In the genomic region with DNA sequence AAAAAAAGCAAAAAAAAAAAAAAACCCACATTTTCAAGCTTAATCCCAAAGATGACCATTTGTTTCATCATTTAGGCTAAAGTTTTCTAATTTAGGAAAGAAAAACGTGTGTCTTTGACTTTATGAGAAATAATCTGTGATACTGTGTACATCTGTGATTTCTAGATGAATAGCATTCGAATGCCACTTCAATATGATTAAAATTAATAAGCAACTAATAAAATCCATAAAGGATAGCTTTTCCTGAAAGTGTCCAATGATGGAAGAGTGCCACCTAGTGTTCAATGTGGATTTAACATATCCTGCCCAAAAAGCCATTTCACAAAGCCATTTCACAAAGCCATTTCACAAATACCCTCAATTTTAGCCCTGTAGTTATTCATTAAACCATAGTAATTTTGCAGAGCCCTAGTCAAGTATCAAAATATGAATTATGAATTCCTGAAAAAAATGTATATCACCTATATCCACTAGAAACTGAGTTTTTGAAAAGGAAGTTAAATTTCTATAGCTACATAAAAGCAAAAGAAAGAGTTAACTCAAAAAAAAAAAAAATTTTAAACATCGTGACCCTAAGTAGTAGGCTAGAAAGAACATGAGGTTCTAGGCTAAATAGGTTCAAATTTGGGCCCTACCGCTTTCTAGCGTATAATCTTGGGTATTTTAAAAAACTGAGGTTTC, we compare ENCODE assay signal across 1 cellular context.
A peak's percentile ranks its signal among the peaks of the same experiment; 100 is the strongest.
TF ChIP-seq lines count a peak whose summit lies in the region.

No MANE protein-coding gene starts in this region.

TF ChIP-seq in GM12878, 131 proteins besides CTCF, POLR2A, EP300 and RAD21 (continued from another document):
- TF ChIP-seq SMC3 (IDR thresholded peaks at IDR 0.05; ENCODE audit: borderline replicate concordance, low read length) (peak; percentile 85), FOXM1 (IDR thresholded peaks at IDR 0.05; ENCODE audit: low read depth, low read length) (peak; percentile 45; the same call in 1 of the 2 replicates)
